Comparison of ENCODE assay signal across 24 cellular contexts in genomic region chr16:86354641-86355040, GRCh38.
DNase-seq lines count a peak whose midpoint lies in the region; ATAC-seq and TF ChIP-seq lines count a peak whose summit lies in the region.
"Had no signal": no experiment of that assay in that cellular context is flagged by ENCODE, and none has a peak within 500 bp of the region (broad histone marks: within the 10 kb centered on the region; RNA-seq: fewer than 3 reads in every experiment).

No MANE protein-coding gene starts in this region.

- peak; percentile 52 for ATAC-seq in IMR-90 (ENCODE audit: low read depth)
- no peak for ATAC-seq in activated T-helper 17 cell treated with anti-CD3 and anti-CD28 coated beads, Interleukin-2, amount 50 U/mL, for 72 hours (replicated peaks)
- no peak for ATAC-seq in GM18868 (IDR thresholded peaks at IDR 0.05; ENCODE audit: unreplicated experiment)
- ATAC-seq: activated CD8-positive, alpha-beta memory T cell treated with anti-CD3 and anti-CD28 coated beads, Interleukin-2, amount 10 ng/mL, durations not matched to agents 7 days and 5 days; naive thymus-derived CD4-positive, alpha-beta T cell had no signal

- TF ChIP-seq RAD21 in IMR-90 (IDR thresholded peaks at IDR 0.05; ENCODE audit: low read length), result no peak

- H3K18ac ChIP-seq in IMR-90 (ENCODE audit: low read depth, low read length), result peak overlapping the region; percentile 83

- H3K9ac ChIP-seq in IMR-90 (ENCODE audit: low read depth, low read length), result peak overlapping the region; percentile 39; the same call in 1 of the 2 replicates

- H3K9me3 ChIP-seq in IMR-90 (ENCODE audit: control insufficient read depth, insufficient read depth, low read length) (peaks cover 7% of the 10 kb centered on the region), adrenal gland (replicated peaks in 1 of 3) (no peaks in the 10 kb centered on the region)

- peaks cover 28% of the 10 kb centered on the region for H3K4me1 ChIP-seq in IMR-90 (ENCODE audit: control insufficient read depth, insufficient read depth, low read length)
- H3K4me1 ChIP-seq in adrenal gland (replicated peaks in 1 of 2), result no peaks in the 10 kb centered on the region
- H3K4me1 ChIP-seq: right atrium auricular region had no signal

- H2AK5ac ChIP-seq in IMR-90 (ENCODE audit: low read depth, low read length), result peak overlapping the region; percentile 99

- CTCF ChIA-PET in IMR-90 (lab: Yijun Ruan, JAX), result interaction anchor here (0.9 kb wide), 1 partner anchor 282 kb away, joined by 4 read pairs; no protein-coding TSS in a partner anchor

- peak overlapping the region; percentile 74 for H2AFZ ChIP-seq in IMR-90 (replicated peaks; ENCODE audit: low read length, poor library complexity)

- DNase-seq in AG10803 (ENCODE audit: low read depth), result peak; percentile 80
- peak; percentile 73 for DNase-seq in IMR-90
- peak; percentile 81 for DNase-seq in astrocyte of the spinal cord (ENCODE audit: low read depth, low spot score)
- DNase-seq in iris pigment epithelial cell (ENCODE audit: low read depth), result peak; percentile 63
- DNase-seq in GM19238 (ENCODE audit: insufficient read length, low spot score), result no peak
- no peak for DNase-seq in adrenal gland
- DNase-seq: activated CD4-positive, alpha-beta T cell treated with anti-CD3 and anti-CD28 coated beads for 4 hours; activated CD8-positive, alpha-beta memory T cell treated with anti-CD3 and anti-CD28 coated beads, Interleukin-2, amount 10 ng/mL, durations not matched to agents 7 days and 5 days; foreskin melanocyte; naive thymus-derived CD4-positive, alpha-beta T cell; NCI-H1417 treated with DMSO at 0.1 percent for 48 hours; NCI-H2171; NCI-H526; RPMI8226; substantia nigra; SW 1271 had no signal

- H3K56ac ChIP-seq in IMR-90 (ENCODE audit: extremely low read depth, insufficient read depth, low read length), result peak overlapping the region; percentile 97

- no peak overlapping the region for H3K27ac Mint-ChIP-seq in activated T-helper 17 cell treated with anti-CD3 and anti-CD28 coated beads, Interleukin-2, amount 50 U/mL, for 72 hours
- H3K27ac Mint-ChIP-seq: activated CD8-positive, alpha-beta memory T cell treated with anti-CD3 and anti-CD28 coated beads, Interleukin-2, amount 10 ng/mL, durations not matched to agents 7 days and 5 days; activated naive CD8-positive, alpha-beta T cell; activated T-helper 1 cell treated with anti-CD3 and anti-CD28 coated beads, Interleukin-12 subunit alpha, Interleukin-12 subunit beta, Interleukin-2, Interleukin-4 antibody, amounts not matched to agents 30 ng/mL and 10 ng/mL and 1 ng/mL, durations not matched to agents 14 hours and 24 hours and 36 hours; CD14-positive monocyte; dendritic cell treated with granulocyte-macrophage colony-stimulating factor and Interleukin-4, amounts not matched to agents 40 ng/mL and 50 ng/mL, for 4 days had no signal

- H4K20me1 ChIP-seq in IMR-90 (ENCODE audit: insufficient read depth, low read length), result no peaks in the 10 kb centered on the region

- H3K4me3 ChIP-seq in AG10803 (ENCODE audit: low read length) (no peak overlapping the region), IMR-90 (ENCODE audit: insufficient read depth, low read depth, low read length) (no peak overlapping the region), astrocyte of the spinal cord (ENCODE audit: low read depth, low read length) (no peak overlapping the region), adrenal gland (no peak overlapping the region)
- H3K4me3 ChIP-seq: lung, right atrium auricular region had no signal

- no peaks in the 10 kb centered on the region for H3K27me3 ChIP-seq in IMR-90 (ENCODE audit: control insufficient read depth, insufficient read depth, low read length)
- peaks cover 10% of the 10 kb centered on the region for H3K27me3 ChIP-seq in adrenal gland
- H3K27me3 ChIP-seq: right atrium auricular region had no signal

- dilution Hi-C loops in IMR-90 (cut with HindIII; ENCODE audit: low sequenced_read_pairs, unreplicated experiment), result no loop called here

- H2BK15ac ChIP-seq in IMR-90 (ENCODE audit: low read depth, low read length), result peak overlapping the region; percentile 98; the same call in 2 of the 3 replicates

- no peak for TF ChIP-seq CTCF in AG10803 (conservative IDR thresholded peaks at IDR 0.05; ENCODE audit: low read length)
- no peak for TF ChIP-seq CTCF in IMR-90 (conservative IDR thresholded peaks at IDR 0.05; ENCODE audit: low read depth, low read length)
- no peak for TF ChIP-seq CTCF in astrocyte of the spinal cord (IDR thresholded peaks at IDR 0.05; ENCODE audit: low read depth, low read length)
- TF ChIP-seq CTCF in adrenal gland (IDR thresholded peaks at IDR 0.05), result no peak

- POLR2A ChIA-PET in IMR-90 (lab: Charles Lee; ENCODE audit: unreplicated experiment), result interaction anchor here (0.5 to 1.2 kb wide), 2 partner anchors 38 to 135 kb away, joined by 3 to 4 read pairs; no protein-coding TSS in a partner anchor

- no TSS peak for BruUV-seq in IMR-90 (replicated peaks; lab: Mats Ljungman, UMichigan)

- H3K27me3 Mint-ChIP-seq in activated T-helper 17 cell treated with anti-CD3 and anti-CD28 coated beads, Interleukin-2, amount 50 U/mL, for 72 hours, result peaks cover 41% of the 10 kb centered on the region

- H3K9me1 ChIP-seq in IMR-90 (ENCODE audit: insufficient read depth, low read length), result peaks cover 24% of the 10 kb centered on the region

- peak overlapping the region; percentile 100 for H4K91ac ChIP-seq in IMR-90 (ENCODE audit: insufficient read depth, low read depth, low read length)

- peak overlapping the region; percentile 100 for H2BK5ac ChIP-seq in IMR-90 (ENCODE audit: low read depth, low read length, poor library complexity, severe bottlenecking)

- H3K4me2 ChIP-seq in IMR-90 (ENCODE audit: low read depth, low read length), result no peak overlapping the region

- TF ChIP-seq POLR2A in IMR-90 (IDR thresholded peaks at IDR 0.05; ENCODE audit: low read depth, low read length) (no peak), adrenal gland (IDR thresholded peaks at IDR 0.05) (no peak)

- peaks cover 0 to 16% of the 10 kb centered on the region in 2 experiments; a peak in 2 of 4 replicates for H3K79me1 ChIP-seq in IMR-90 (ENCODE audit: low read depth in 1 of 2, low read length in 2 of 2)

- no peak overlapping the region for H3K4me3 Mint-ChIP-seq in activated T-helper 17 cell treated with anti-CD3 and anti-CD28 coated beads, Interleukin-2, amount 50 U/mL, for 72 hours
- H3K4me3 Mint-ChIP-seq: activated CD8-positive, alpha-beta memory T cell treated with anti-CD3 and anti-CD28 coated beads, Interleukin-2, amount 10 ng/mL, durations not matched to agents 7 days and 5 days; activated naive CD8-positive, alpha-beta T cell; activated T-helper 1 cell treated with anti-CD3 and anti-CD28 coated beads, Interleukin-12 subunit alpha, Interleukin-12 subunit beta, Interleukin-2, Interleukin-4 antibody, amounts not matched to agents 30 ng/mL and 10 ng/mL and 1 ng/mL, durations not matched to agents 14 hours and 24 hours and 36 hours; CD14-positive monocyte; dendritic cell treated with granulocyte-macrophage colony-stimulating factor and Interleukin-4, amounts not matched to agents 40 ng/mL and 50 ng/mL, for 4 days; naive thymus-derived CD4-positive, alpha-beta T cell had no signal

- peak overlapping the region; percentile 99 for H2BK120ac ChIP-seq in IMR-90 (ENCODE audit: low read depth, low read length)

- 63% methylated on average over 2 of the region's 3 CpGs; no CpG with 5 or more reads in 1 of the 2 experiments for WGBS in IMR-90 (ENCODE audit: extremely low coverage in 2 of 2, insufficient read length in 1 of 2), 2 experiments
- 38 to 55% (median 48%) methylated on average over 1 to 3 of the region's 3 CpGs; no CpG with 5 or more reads in 1 of the 4 donors for WGBS in adrenal gland, 4 donors

- intact Hi-C loops in IMR-90 (cut with micrococcal nuclease), result loop anchor here (1.0 kb wide), 1 partner anchor 108 kb away; no protein-coding TSS in a partner anchor
- intact Hi-C loops in adrenal gland (cut with DNase I), result no loop called here

- H3K14ac ChIP-seq in IMR-90 (replicated peaks; ENCODE audit: low read depth, low read length), result peak overlapping the region; percentile 88

- peak overlapping the region; percentile 100 for H3K4ac ChIP-seq in IMR-90 (ENCODE audit: low read depth, low read length)

- H3K36me3 Mint-ChIP-seq in activated T-helper 17 cell treated with anti-CD3 and anti-CD28 coated beads, Interleukin-2, amount 50 U/mL, for 72 hours (ENCODE audit: low read depth), result no peaks in the 10 kb centered on the region
- H3K36me3 Mint-ChIP-seq: activated CD8-positive, alpha-beta memory T cell treated with anti-CD3 and anti-CD28 coated beads, Interleukin-2, amount 10 ng/mL, durations not matched to agents 7 days and 5 days; activated naive CD8-positive, alpha-beta T cell; CD14-positive monocyte had no signal

- H2AK9ac ChIP-seq in IMR-90 (replicated peaks; ENCODE audit: low read depth, low read length, poor library complexity), result peak overlapping the region; percentile 95

- H2BK20ac ChIP-seq in IMR-90 (ENCODE audit: low read depth, low read length), result peak overlapping the region; percentile 99

- H3K36me3 ChIP-seq in IMR-90 (ENCODE audit: control insufficient read depth, insufficient read depth, low read length) (no peaks in the 10 kb centered on the region), adrenal gland (replicated peaks in 1 of 2) (no peaks in the 10 kb centered on the region)
- H3K36me3 ChIP-seq: right atrium auricular region had no signal

- no peaks in the 10 kb centered on the region for H3K4me1 Mint-ChIP-seq in activated T-helper 17 cell treated with anti-CD3 and anti-CD28 coated beads, Interleukin-2, amount 50 U/mL, for 72 hours
- H3K4me1 Mint-ChIP-seq: activated CD8-positive, alpha-beta memory T cell treated with anti-CD3 and anti-CD28 coated beads, Interleukin-2, amount 10 ng/mL, durations not matched to agents 7 days and 5 days; CD14-positive monocyte had no signal

- H3K9me3 Mint-ChIP-seq in activated T-helper 17 cell treated with anti-CD3 and anti-CD28 coated beads, Interleukin-2, amount 50 U/mL, for 72 hours, result peaks cover 12% of the 10 kb centered on the region

- peak overlapping the region; percentile 89 for H4K5ac ChIP-seq in IMR-90 (ENCODE audit: low read depth, low read length)

- H3K23ac ChIP-seq in IMR-90 (ENCODE audit: low read depth, low read length), result peak overlapping the region; percentile 98

- in situ Hi-C loops in IMR-90 (cut with MboI; ENCODE audit: low sequenced_read_pairs) (no loop called here), astrocyte of the spinal cord (cut with HindIII; ENCODE audit: low sequenced_read_pairs) (no loop called here)

- H3K27ac ChIP-seq in IMR-90 (ENCODE audit: insufficient read depth, low read length) (peak overlapping the region; percentile 99), adrenal gland (no peak overlapping the region)
- H3K27ac ChIP-seq: right atrium auricular region had no signal

- H4K8ac ChIP-seq in IMR-90 (ENCODE audit: low read depth in 2 of 2, low read length in 2 of 2), result peak overlapping the region; percentile 77 to 96

TF ChIP-seq in IMR-90, 13 proteins besides CTCF, POLR2A, EP300 and RAD21:
- TF ChIP-seq FOS (IDR thresholded peaks at IDR 0.05; ENCODE audit: low read depth, low read length) (no peak), CEBPB (IDR thresholded peaks at IDR 0.05; ENCODE audit: low read depth, low read length) (no peak)

Comparison
In these comparisons a context has a peak if more than half of its experiments do, and no peak if none do; other contexts are left out.
1. DNase-seq: peak in AG10803 (single experiment), IMR-90 (single experiment), astrocyte of the spinal cord (single experiment) and iris pigment epithelial cell (single experiment); none in GM19238 (single experiment) and adrenal gland (0 of 7).